Comparison of ENCODE assay signal across 15 cellular contexts in the genomic region with DNA sequence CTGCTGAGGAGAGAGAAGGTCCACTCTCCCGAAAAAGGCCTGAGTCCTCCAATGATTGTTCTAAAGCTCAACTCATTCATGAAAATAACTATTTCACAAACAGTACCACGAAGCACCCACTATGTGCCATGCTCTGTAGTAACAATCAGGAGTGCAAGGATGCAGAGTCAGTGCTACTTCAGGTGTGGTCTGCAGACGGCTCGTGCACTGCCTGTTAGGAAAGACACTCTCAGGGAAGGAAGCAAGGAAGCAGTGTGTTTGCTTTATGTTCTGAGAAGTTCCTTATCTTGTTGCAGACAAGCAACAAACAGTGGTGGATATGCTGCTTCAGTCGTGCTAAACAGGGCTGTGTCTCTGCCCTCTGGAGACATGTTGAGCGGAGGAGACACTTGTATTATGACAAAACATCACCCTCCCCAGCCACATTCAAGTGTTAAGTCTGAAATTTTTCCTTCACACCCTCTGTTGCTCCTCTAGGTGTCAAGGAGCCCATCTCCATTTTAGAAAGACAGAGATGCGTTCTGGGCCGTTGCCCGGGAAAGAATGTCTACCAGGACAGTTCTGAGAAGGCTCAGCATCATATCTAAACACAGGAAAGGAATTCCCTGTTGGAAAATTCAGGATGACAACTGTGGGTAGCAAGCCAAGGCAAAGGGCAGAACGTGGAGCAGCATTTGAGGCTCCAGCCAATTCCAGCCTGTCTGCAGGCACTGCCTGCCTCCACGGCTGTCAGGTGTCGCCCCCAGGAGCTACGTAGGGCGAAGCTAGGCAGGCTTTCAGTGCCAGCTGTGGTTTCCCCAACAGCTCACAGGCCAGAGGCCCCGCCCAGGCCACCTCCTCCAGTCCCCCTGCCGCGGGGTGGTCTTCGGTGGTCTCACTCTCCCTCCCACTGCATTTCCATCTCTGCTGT.
"Had no signal": no experiment of that assay in that cellular context is flagged by ENCODE, and none has a peak within 500 bp of the region (broad histone marks: within the 10 kb centered on the region; RNA-seq: fewer than 3 reads in every experiment).

No MANE protein-coding gene starts in this region.

- H3K9me3 ChIP-seq: right atrium auricular region, stomach, upper lobe of left lung had no signal

- ATAC-seq: left lobe of liver; stimulated activated memory B cell treated with anti-CD40 and anti-IgM and Interleukin-4, amounts not matched to agents 10 μg/mL and 1 μg/mL and 100 μg/mL, for 72 hours; WTC11 had no signal

- H3K27ac ChIP-seq: right atrium auricular region, stomach had no signal

- H3K27me3 ChIP-seq: right atrium auricular region, stomach, upper lobe of left lung had no signal

- DNase-seq: activated gamma-delta T cell treated with Interleukin-2 at 50 U/mL for 16 hours; activated T-cell treated with anti-CD3 and anti-CD28 coated beads, Interleukin-2, amount 50 U/mL, for 1 hour; aorta; kidney; mammary epithelial cell; nucleus accumbens; posterior cingulate gyrus; stimulated activated CD4-positive, alpha-beta T cell treated with anti-CD3 and anti-CD28 coated beads, Interleukin-2, amount 100 ng/mL, for 24 hours; stomach; T-helper 9 cell; upper lobe of left lung had no signal

- H3K36me3 ChIP-seq: right atrium auricular region, stomach, upper lobe of left lung had no signal

- H3K4me1 ChIP-seq: right atrium auricular region, stomach had no signal

- H3K4me3 ChIP-seq: right atrium auricular region, stomach, upper lobe of left lung had no signal
